Comparison of ENCODE assay signal across 2 cellular contexts in the genomic region with DNA sequence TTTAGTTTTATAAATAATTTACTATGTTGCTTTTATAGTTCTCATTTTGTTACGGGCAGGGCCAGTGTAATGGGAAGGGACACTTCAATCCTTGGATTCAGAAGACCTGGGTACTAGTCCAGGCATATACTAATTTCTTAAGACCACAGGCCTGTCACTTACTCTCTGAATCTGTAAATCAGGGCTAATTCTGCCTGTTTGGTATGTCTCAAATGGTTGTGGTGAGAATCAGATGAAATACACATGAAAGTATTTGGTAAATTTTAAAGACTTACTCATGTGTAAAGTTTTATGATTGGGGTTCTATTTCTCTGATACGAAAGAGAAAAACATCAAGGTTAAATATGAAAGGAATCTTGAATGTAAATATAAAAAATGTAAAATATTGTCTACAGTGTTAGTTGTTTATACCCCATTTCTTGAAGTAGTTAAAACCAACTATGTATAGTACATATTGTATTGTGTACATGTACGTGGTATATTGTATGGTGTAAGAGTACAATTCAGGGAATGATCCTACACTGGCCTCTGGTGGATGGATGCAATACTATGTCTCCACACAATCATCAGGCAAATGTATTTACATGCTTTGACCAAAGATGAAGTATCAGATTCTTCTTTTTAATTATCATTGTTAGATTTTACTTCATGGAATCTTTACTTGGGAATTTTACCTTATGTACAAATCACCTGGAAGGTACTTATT.
TF ChIP-seq lines count a peak whose summit lies in the region.

No MANE protein-coding gene starts in this region.

TF ChIP-seq in Ishikawa, 13 proteins besides CTCF, POLR2A, EP300 and RAD21:
- TF ChIP-seq NFIC (IDR thresholded peaks at IDR 0.05): no peak
- no peak for TF ChIP-seq CEBPB (IDR thresholded peaks at IDR 0.05)

TF ChIP-seq in HepG2, 621 proteins besides CTCF, POLR2A, EP300 and RAD21:
- TF ChIP-seq, protein P1, sequence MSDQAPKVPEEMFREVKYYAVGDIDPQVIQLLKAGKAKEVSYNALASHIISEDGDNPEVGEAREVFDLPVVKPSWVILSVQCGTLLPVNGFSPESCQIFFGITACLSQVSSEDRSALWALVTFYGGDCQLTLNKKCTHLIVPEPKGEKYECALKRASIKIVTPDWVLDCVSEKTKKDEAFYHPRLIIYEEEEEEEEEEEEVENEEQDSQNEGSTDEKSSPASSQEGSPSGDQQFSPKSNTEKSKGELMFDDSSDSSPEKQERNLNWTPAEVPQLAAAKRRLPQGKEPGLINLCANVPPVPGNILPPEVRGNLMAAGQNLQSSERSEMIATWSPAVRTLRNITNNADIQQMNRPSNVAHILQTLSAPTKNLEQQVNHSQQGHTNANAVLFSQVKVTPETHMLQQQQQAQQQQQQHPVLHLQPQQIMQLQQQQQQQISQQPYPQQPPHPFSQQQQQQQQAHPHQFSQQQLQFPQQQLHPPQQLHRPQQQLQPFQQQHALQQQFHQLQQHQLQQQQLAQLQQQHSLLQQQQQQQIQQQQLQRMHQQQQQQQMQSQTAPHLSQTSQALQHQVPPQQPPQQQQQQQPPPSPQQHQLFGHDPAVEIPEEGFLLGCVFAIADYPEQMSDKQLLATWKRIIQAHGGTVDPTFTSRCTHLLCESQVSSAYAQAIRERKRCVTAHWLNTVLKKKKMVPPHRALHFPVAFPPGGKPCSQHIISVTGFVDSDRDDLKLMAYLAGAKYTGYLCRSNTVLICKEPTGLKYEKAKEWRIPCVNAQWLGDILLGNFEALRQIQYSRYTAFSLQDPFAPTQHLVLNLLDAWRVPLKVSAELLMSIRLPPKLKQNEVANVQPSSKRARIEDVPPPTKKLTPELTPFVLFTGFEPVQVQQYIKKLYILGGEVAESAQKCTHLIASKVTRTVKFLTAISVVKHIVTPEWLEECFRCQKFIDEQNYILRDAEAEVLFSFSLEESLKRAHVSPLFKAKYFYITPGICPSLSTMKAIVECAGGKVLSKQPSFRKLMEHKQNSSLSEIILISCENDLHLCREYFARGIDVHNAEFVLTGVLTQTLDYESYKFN (CRISPR knock-in tag; conservative IDR thresholded peaks at IDR 0.05): no peak
- peak; percentile 30; the same call in 1 of the 2 replicates for TF ChIP-seq SMC3 (IDR thresholded peaks at IDR 0.05; ENCODE audit: low read length)
- 0 out of 2 replicates have a peak, but pooled peaks have one; percentile 9 for TF ChIP-seq CEBPG (CRISPR knock-in tag; IDR thresholded peaks at IDR 0.05)
- TF ChIP-seq TARDBP (CRISPR knock-in tag; IDR thresholded peaks at IDR 0.05): no peak
- TF ChIP-seq ZNF616 (CRISPR knock-in tag; IDR thresholded peaks at IDR 0.05; ENCODE audit: low read depth): no peak
- peak; percentile 69 for TF ChIP-seq STAG1 (CRISPR knock-in tag; IDR thresholded peaks at IDR 0.05)
TF ChIP-seq in HepG2: peak in this region for 3.
